In the genomic region with DNA sequence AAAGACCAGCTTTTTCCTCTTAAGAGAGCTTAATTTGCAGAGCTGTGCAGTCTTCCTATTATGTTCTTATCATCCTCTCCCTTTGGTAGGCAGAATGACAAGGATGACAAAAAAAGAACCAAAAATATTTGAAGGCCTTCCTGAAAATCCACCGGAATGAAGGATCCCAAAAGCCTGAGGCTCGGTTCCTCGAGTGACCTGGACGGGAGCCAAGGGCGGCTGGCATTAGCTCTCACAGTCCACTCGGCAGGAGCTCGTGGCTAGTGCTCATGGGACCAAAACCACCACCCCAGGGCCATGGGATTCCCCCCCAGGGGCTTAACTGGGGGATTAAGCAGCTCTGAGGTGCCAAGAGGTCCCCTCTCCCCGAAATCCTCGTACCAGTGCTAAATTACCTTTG, we compare ENCODE assay signal across 8 cellular contexts. TPM values are rescaled to one million over a fixed set of nuclear protein-coding genes. Genes with fewer than 3 reads are reported as not detected.
DNase-seq lines count a peak whose midpoint lies in the region; ATAC-seq and TF ChIP-seq lines count a peak whose summit lies in the region.

No MANE protein-coding gene starts in this region.

- H3K9me3 Mint-ChIP-seq in activated CD4-positive, alpha-beta memory T cell treated with anti-CD3 and anti-CD28 coated beads for 36 hours: no peaks in the 10 kb centered on the region
- H3K9me3 Mint-ChIP-seq in stimulated activated naive CD8-positive, alpha-beta T cell treated with anti-CD3 and anti-CD28 coated beads, Interleukin-15, amount 100 ng/mL, for 72 hours: no peaks in the 10 kb centered on the region

- CTCF ChIA-PET in activated CD4-positive, alpha-beta memory T cell treated with anti-CD3 and anti-CD28 coated beads for 36 hours (lab: Charles Lee): interaction anchor here (1.5 to 1.6 kb wide), 4 partner anchors 13 to 455 kb away, joined by 4 to 12 read pairs (median 5); a partner anchor contains a TSS

- peak overlapping the region; percentile 63 for H3K4me3 ChIP-seq in hepatocyte

- H3K4me2 ChIP-seq in hepatocyte: peak overlapping the region; percentile 85

- peaks cover 49% of the 10 kb centered on the region for H3K27me3 ChIP-seq in hepatocyte

- peak; percentile 19 for ATAC-seq in HG02642 (IDR thresholded peaks at IDR 0.05; ENCODE audit: poor library complexity, unreplicated experiment)
- ATAC-seq in stimulated activated naive CD8-positive, alpha-beta T cell treated with anti-CD3 and anti-CD28 coated beads, Interleukin-15, amount 100 ng/mL, for 72 hours: peak; percentile 13

- peak overlapping the region; percentile 71 for H3K4me3 Mint-ChIP-seq in activated CD4-positive, alpha-beta memory T cell treated with anti-CD3 and anti-CD28 coated beads for 36 hours
- H3K4me3 Mint-ChIP-seq in stimulated activated naive CD8-positive, alpha-beta T cell treated with anti-CD3 and anti-CD28 coated beads, Interleukin-15, amount 100 ng/mL, for 72 hours: peak overlapping the region; percentile 83 to 87

- no peak for TF ChIP-seq CTCF in hepatocyte (IDR thresholded peaks at IDR 0.05; ENCODE audit: poor library complexity)

- no peaks in the 10 kb centered on the region for H3K36me3 Mint-ChIP-seq in activated CD4-positive, alpha-beta memory T cell treated with anti-CD3 and anti-CD28 coated beads for 36 hours

- H3K36me3 ChIP-seq in hepatocyte (replicated peaks; ENCODE audit: insufficient read depth, low read depth): no peaks in the 10 kb centered on the region

- WGBS in hepatocyte (ENCODE audit: low lambda C conversion rate, missing lambda C conversion rate): 37% methylated on average over 9 of the region's 9 CpGs

- intact Hi-C loops in activated CD4-positive, alpha-beta memory T cell treated with anti-CD3 and anti-CD28 coated beads for 36 hours (cut with micrococcal nuclease): no loop called here

- peak overlapping the region; percentile 69 for H2AFZ ChIP-seq in hepatocyte

- DNase-seq in G401 (ENCODE audit: low spot score) (peak; percentile 20), hepatocyte (ENCODE audit: low spot score) (no peak), NCI-H526 treated with DMSO at 0.1 percent for 48 hours (lab: John Stamatoyannopoulos, UW) (no peak), kidney glomerular epithelial cell (lab: John Stamatoyannopoulos, UW) (no peak), amniotic stem cell (lab: John Stamatoyannopoulos, UW) (no peak)
- DNase-seq in activated CD4-positive, alpha-beta memory T cell treated with anti-CD3 and anti-CD28 coated beads for 36 hours: no peak
- DNase-seq in stimulated activated naive CD8-positive, alpha-beta T cell treated with anti-CD3 and anti-CD28 coated beads, Interleukin-15, amount 100 ng/mL, for 72 hours: no peak

- peaks cover 14% of the 10 kb centered on the region for H3K27me3 Mint-ChIP-seq in activated CD4-positive, alpha-beta memory T cell treated with anti-CD3 and anti-CD28 coated beads for 36 hours
- peaks cover 32% of the 10 kb centered on the region for H3K27me3 Mint-ChIP-seq in stimulated activated naive CD8-positive, alpha-beta T cell treated with anti-CD3 and anti-CD28 coated beads, Interleukin-15, amount 100 ng/mL, for 72 hours

- H3K4me1 Mint-ChIP-seq in activated CD4-positive, alpha-beta memory T cell treated with anti-CD3 and anti-CD28 coated beads for 36 hours (ENCODE audit: low read depth): peaks cover 10% of the 10 kb centered on the region
- peaks cover 11% of the 10 kb centered on the region for H3K4me1 Mint-ChIP-seq in stimulated activated naive CD8-positive, alpha-beta T cell treated with anti-CD3 and anti-CD28 coated beads, Interleukin-15, amount 100 ng/mL, for 72 hours

- no peaks in the 10 kb centered on the region for H3K79me2 ChIP-seq in hepatocyte

- no peak overlapping the region for H3K27ac ChIP-seq in hepatocyte

- no peaks in the 10 kb centered on the region for H3K9me3 ChIP-seq in hepatocyte (ENCODE audit: low read depth)

- H3K9me2 ChIP-seq in hepatocyte (replicated peaks; ENCODE audit: insufficient read depth): no peaks in the 10 kb centered on the region

- in situ Hi-C loops in G401 (cut with HindIII; ENCODE audit: low sequenced_read_pairs): no loop called here

- H3K4me1 ChIP-seq in hepatocyte (ENCODE audit: insufficient read depth): peaks cover 9% of the 10 kb centered on the region

- H4K20me1 ChIP-seq in hepatocyte (ENCODE audit: insufficient read depth, poor library complexity, severe bottlenecking): no peaks in the 10 kb centered on the region

- no peak overlapping the region for H3K27ac Mint-ChIP-seq in activated CD4-positive, alpha-beta memory T cell treated with anti-CD3 and anti-CD28 coated beads for 36 hours
- H3K27ac Mint-ChIP-seq in stimulated activated naive CD8-positive, alpha-beta T cell treated with anti-CD3 and anti-CD28 coated beads, Interleukin-15, amount 100 ng/mL, for 72 hours: no peak overlapping the region

- POLR2A ChIA-PET in activated CD4-positive, alpha-beta memory T cell treated with anti-CD3 and anti-CD28 coated beads for 36 hours (lab: Charles Lee): no interaction called here

RNA-seq across cellular contexts. Expression of a gene that starts 0.6 kb away (rescaled TPM):
- 4.6 and 9.3 TPM in 2 replicates for total RNA-seq in G401 (2014; rRNA removed; shearing (Covaris generic))
- total RNA-seq in activated CD4-positive, alpha-beta memory T cell treated with anti-CD3 and anti-CD28 coated beads for 36 hours: not detected
- total RNA-seq in hepatocyte: 1.9 and 4.0 TPM in 2 replicates
- polyA plus RNA-seq in hepatocyte: 1.7 and 1.8 TPM in 2 replicates
